Comparison of ENCODE assay signal across 15 cellular contexts in genomic region chr13:113145911-113146598, GRCh38. TPM values are rescaled to one million over a fixed set of nuclear protein-coding genes. Genes with fewer than 3 reads are reported as not detected.
DNase-seq lines count a peak whose midpoint lies in the region; ATAC-seq and TF ChIP-seq lines count a peak whose summit lies in the region.
"Had no signal": no experiment of that assay in that cellular context is flagged by ENCODE, and none has a peak within 500 bp of the region (broad histone marks: within the 10 kb centered on the region; RNA-seq: fewer than 3 reads in every experiment).

No MANE protein-coding gene starts in this region.

- 89 to 93% methylated on average over 15 of the region's 15 CpGs for WGBS in heart right ventricle, 2 donors
- 69% methylated on average over 14 of the region's 15 CpGs for WGBS in SK-N-SH (ENCODE audit: low lambda C conversion rate)

- no peak overlapping the region for H3K9ac ChIP-seq in SK-N-SH
- H3K9ac ChIP-seq: BLaER1 treated with 17β-estradiol and CSF1 and Interleukin-3, amounts not matched to agents 10 nM and 100 nM had no signal

- no peaks in the 10 kb centered on the region for H3K36me3 ChIP-seq in right atrium auricular region
- H3K36me3 ChIP-seq in heart right ventricle = no peaks in the 10 kb centered on the region
- no peaks in the 10 kb centered on the region for H3K36me3 ChIP-seq in SK-N-SH (replicated peaks in 1 of 2; ENCODE audit: control insufficient read depth in 1 of 2, insufficient read depth in 2 of 2, low read length in 1 of 2)
- H3K36me3 ChIP-seq: BLaER1 treated with 17β-estradiol and CSF1 and Interleukin-3, amounts not matched to agents 10 nM and 100 nM had no signal

- no peaks in the 10 kb centered on the region for H3K9me2 ChIP-seq in SK-N-SH

- H4K20me1 ChIP-seq in SK-N-SH (ENCODE audit: insufficient read depth) = no peaks in the 10 kb centered on the region
- H4K20me1 ChIP-seq: BLaER1 treated with 17β-estradiol and CSF1 and Interleukin-3, amounts not matched to agents 10 nM and 100 nM had no signal

- H3K27ac ChIP-seq in right atrium auricular region (no peak overlapping the region), heart right ventricle (no peak overlapping the region), SK-N-SH (ENCODE audit: low read depth in 2 of 2, low read length in 1 of 2) (no peak overlapping the region)
- H3K27ac ChIP-seq: BLaER1 treated with 17β-estradiol and CSF1 and Interleukin-3, amounts not matched to agents 10 nM and 100 nM had no signal

- H3K27me3 ChIP-seq in right atrium auricular region (no peaks in the 10 kb centered on the region), heart right ventricle (peaks cover 0 to 5% (median 0%) of the 10 kb centered on the region in 7 donors), SK-N-SH (ENCODE audit: insufficient read depth) (no peaks in the 10 kb centered on the region)

- H3K9me3 ChIP-seq in right atrium auricular region (no peaks in the 10 kb centered on the region), heart right ventricle (no peaks in the 10 kb centered on the region), SK-N-SH (no peaks in the 10 kb centered on the region)

- no peak overlapping the region for H3K4me3 ChIP-seq in right atrium auricular region
- no peak overlapping the region for H3K4me3 ChIP-seq in heart right ventricle
- no peak overlapping the region for H3K4me3 ChIP-seq in SK-N-SH (ENCODE audit: low read depth in 2 of 2, low read length in 1 of 2)
- H3K4me3 ChIP-seq: BLaER1 treated with 17β-estradiol and CSF1 and Interleukin-3, amounts not matched to agents 10 nM and 100 nM; K562 had no signal

- no peak overlapping the region for H3K4me3 Mint-ChIP-seq in activated CD8-positive, alpha-beta T cell treated with anti-CD3 and anti-CD28 coated beads for 36 hours
- no peak overlapping the region for H3K4me3 Mint-ChIP-seq in activated CD8-positive, alpha-beta T cell treated with anti-CD3 and anti-CD28 coated beads, Interleukin-2, amount 10 ng/mL, durations not matched to agents 7 days and 5 days

- no peak for TF ChIP-seq CTCF in activated CD8-positive, alpha-beta T cell treated with anti-CD3 and anti-CD28 coated beads for 36 hours (IDR thresholded peaks at IDR 0.05)
- no peak for TF ChIP-seq CTCF in right atrium auricular region (IDR thresholded peaks at IDR 0.05)
- no peak for TF ChIP-seq CTCF in heart right ventricle (IDR thresholded peaks at IDR 0.05)
- TF ChIP-seq CTCF in SK-N-SH (IDR thresholded peaks at IDR 0.05) = no peak

- no peak overlapping the region for H2AFZ ChIP-seq in SK-N-SH (ENCODE audit: low read depth)

- no peak for TF ChIP-seq RAD21 in SK-N-SH (IDR thresholded peaks at IDR 0.05; ENCODE audit: low read length)

- no peak overlapping the region for H3K27ac Mint-ChIP-seq in activated CD8-positive, alpha-beta T cell treated with anti-CD3 and anti-CD28 coated beads for 36 hours
- no peak overlapping the region for H3K27ac Mint-ChIP-seq in activated CD8-positive, alpha-beta T cell treated with anti-CD3 and anti-CD28 coated beads, Interleukin-2, amount 10 ng/mL, durations not matched to agents 7 days and 5 days

- CTCF ChIA-PET in activated CD8-positive, alpha-beta T cell treated with anti-CD3 and anti-CD28 coated beads for 36 hours (lab: Charles Lee) = interaction anchor here (1.1 to 2.1 kb wide), 3 partner anchors 14 to 61 kb away, joined by 3 to 5 read pairs (median 4); no protein-coding TSS in a partner anchor
- CTCF ChIA-PET in activated CD8-positive, alpha-beta T cell treated with anti-CD3 and anti-CD28 coated beads, Interleukin-2, amount 10 ng/mL, durations not matched to agents 7 days and 5 days (lab: Charles Lee) = no interaction called here
- CTCF ChIA-PET in SK-N-SH (lab: Yijun Ruan, JAX) = interaction anchor here (0.7 to 1.4 kb wide), 2 partner anchors 21 to 210 kb away, joined by 3 to 4 read pairs; no protein-coding TSS in a partner anchor

- intact Hi-C loops in activated CD8-positive, alpha-beta T cell treated with anti-CD3 and anti-CD28 coated beads for 36 hours (cut with micrococcal nuclease) = no loop called here
- intact Hi-C loops in heart right ventricle (cut with DNase I) = no loop called here

- H3K79me2 ChIP-seq in SK-N-SH (ENCODE audit: insufficient read depth) = no peaks in the 10 kb centered on the region

- H3K4me2 ChIP-seq in SK-N-SH = no peak overlapping the region

- POLR2A ChIA-PET in activated CD8-positive, alpha-beta T cell treated with anti-CD3 and anti-CD28 coated beads for 36 hours (lab: Charles Lee) = interaction anchor here (0.8 to 1.1 kb wide), 3 partner anchors 9 to 64 kb away, joined by 4 to 5 read pairs (median 5); partner anchors contain the start of gene CUL4A
- POLR2A ChIA-PET in activated CD8-positive, alpha-beta T cell treated with anti-CD3 and anti-CD28 coated beads, Interleukin-2, amount 10 ng/mL, durations not matched to agents 7 days and 5 days (lab: Charles Lee) = interaction anchor here (0.7 kb wide), 1 partner anchor 164 kb away, joined by 3 read pairs; no protein-coding TSS in a partner anchor
- POLR2A ChIA-PET in SK-N-SH (lab: Yijun Ruan, JAX) = no interaction called here

- no peaks in the 10 kb centered on the region for H3K9me3 Mint-ChIP-seq in activated CD8-positive, alpha-beta T cell treated with anti-CD3 and anti-CD28 coated beads for 36 hours
- no peaks in the 10 kb centered on the region for H3K9me3 Mint-ChIP-seq in activated CD8-positive, alpha-beta T cell treated with anti-CD3 and anti-CD28 coated beads, Interleukin-2, amount 10 ng/mL, durations not matched to agents 7 days and 5 days (ENCODE audit: insufficient read depth)

- H3K27me3 Mint-ChIP-seq in activated CD8-positive, alpha-beta T cell treated with anti-CD3 and anti-CD28 coated beads for 36 hours = peaks cover 1% of the 10 kb centered on the region
- no peaks in the 10 kb centered on the region for H3K27me3 Mint-ChIP-seq in activated CD8-positive, alpha-beta T cell treated with anti-CD3 and anti-CD28 coated beads, Interleukin-2, amount 10 ng/mL, durations not matched to agents 7 days and 5 days (ENCODE audit: low read depth)

- H3F3A ChIP-seq in SK-N-SH (replicated peaks; ENCODE audit: insufficient read depth) = no peaks in the 10 kb centered on the region

- H3K4me1 ChIP-seq in right atrium auricular region (no peaks in the 10 kb centered on the region), heart right ventricle (no peaks in the 10 kb centered on the region), SK-N-SH (ENCODE audit: control insufficient read depth in 1 of 2, insufficient read depth in 2 of 2, low read depth in 1 of 2, low read length in 1 of 2) (no peaks in the 10 kb centered on the region)

- DNase-seq in activated CD8-positive, alpha-beta T cell treated with anti-CD3 and anti-CD28 coated beads for 36 hours = peak; percentile 27
- no peak for DNase-seq in activated CD8-positive, alpha-beta T cell treated with anti-CD3 and anti-CD28 coated beads, Interleukin-2, amount 10 ng/mL, durations not matched to agents 7 days and 5 days
- DNase-seq in right atrium auricular region (ENCODE audit: low spot score) (peak; percentile 13), heart right ventricle (no peak), left lobe of liver (ENCODE audit: low spot score) (peak; percentile 40), NCI-H2029 treated with DMSO at 0.1 percent for 48 hours (lab: John Stamatoyannopoulos, UW) (no peak), SK-N-SH (no peak), NCI-H2029 (lab: John Stamatoyannopoulos, UW) (no peak)
- DNase-seq: DMS153, NCI-H1048, NCI-H748 treated with DMSO at 0.1 percent for 48 hours, PC-3 had no signal

- peak; percentile 59 for ATAC-seq in activated CD8-positive, alpha-beta T cell treated with anti-CD3 and anti-CD28 coated beads for 36 hours
- no peak for ATAC-seq in activated CD8-positive, alpha-beta T cell treated with anti-CD3 and anti-CD28 coated beads, Interleukin-2, amount 10 ng/mL, durations not matched to agents 7 days and 5 days
- ATAC-seq in heart right ventricle = no peak
- no peak for ATAC-seq in left lobe of liver
- ATAC-seq: K562, PC-3 had no signal

- peaks cover 12% of the 10 kb centered on the region for H3K4me1 Mint-ChIP-seq in activated CD8-positive, alpha-beta T cell treated with anti-CD3 and anti-CD28 coated beads for 36 hours (ENCODE audit: low read depth)
- H3K4me1 Mint-ChIP-seq in activated CD8-positive, alpha-beta T cell treated with anti-CD3 and anti-CD28 coated beads, Interleukin-2, amount 10 ng/mL, durations not matched to agents 7 days and 5 days (ENCODE audit: low read depth) = peaks cover under 1% of the 10 kb centered on the region

- no peaks in the 10 kb centered on the region for H3K36me3 Mint-ChIP-seq in activated CD8-positive, alpha-beta T cell treated with anti-CD3 and anti-CD28 coated beads for 36 hours (ENCODE audit: low read depth)
- no peaks in the 10 kb centered on the region for H3K36me3 Mint-ChIP-seq in activated CD8-positive, alpha-beta T cell treated with anti-CD3 and anti-CD28 coated beads, Interleukin-2, amount 10 ng/mL, durations not matched to agents 7 days and 5 days (ENCODE audit: low read depth)

- no peak for TF ChIP-seq EP300 in SK-N-SH (IDR thresholded peaks at IDR 0.05; ENCODE audit: borderline replicate concordance in 1 of 2, low read depth in 1 of 2, low read length in 1 of 2)

RNA-seq across cellular contexts. Expression of gene PROZ, which starts 12.4 kb away (rescaled TPM):
- total RNA-seq in activated CD8-positive, alpha-beta T cell treated with anti-CD3 and anti-CD28 coated beads for 36 hours = not detected
- not detected for total RNA-seq in activated CD8-positive, alpha-beta T cell treated with anti-CD3 and anti-CD28 coated beads, Interleukin-2, amount 10 ng/mL, durations not matched to agents 7 days and 5 days
- not detected for total RNA-seq in right atrium auricular region
- under 1 TPM in 1 of 10 donors, not detected in 9; 0.20 TPM for total RNA-seq in heart right ventricle
- under 1 TPM in 1 of 2 donors, not detected in 1; 0.03 TPM for polyA plus RNA-seq in heart right ventricle
- total RNA-seq in left lobe of liver = 50.2 TPM
- polyA plus RNA-seq in SK-N-SH (2012; rRNA removed) = not detected in 2 replicates
- not detected in 2 replicates for polyA plus RNA-seq in SK-N-SH (2012; cell fraction: cytosol; rRNA removed)
- polyA plus RNA-seq in SK-N-SH (2012; cell fraction: nucleus; rRNA removed) = not detected in 2 replicates
- total RNA-seq: A172, K562, PC-3 had no signal
- polyA plus RNA-seq: K562 had no signal

RNA-seq across cellular contexts. Expression of gene F10, which starts 23.5 kb away (rescaled TPM):
- total RNA-seq in activated CD8-positive, alpha-beta T cell treated with anti-CD3 and anti-CD28 coated beads for 36 hours = not detected
- not detected for total RNA-seq in activated CD8-positive, alpha-beta T cell treated with anti-CD3 and anti-CD28 coated beads, Interleukin-2, amount 10 ng/mL, durations not matched to agents 7 days and 5 days
- total RNA-seq in right atrium auricular region (10 to 100 TPM; 21.9 to 27.5 TPM), heart right ventricle (10 to 100 TPM in 2 of 10 donors, 1 to 10 TPM in 8; 1.7 to 12.4 (median 6.3) TPM), left lobe of liver (124 TPM)
- polyA plus RNA-seq in heart right ventricle (10 to 100 TPM in 1 of 2 donors, 1 to 10 TPM in 1; 4.6 to 15.1 TPM), SK-N-SH (2012; rRNA removed) (12.5 and 12.8 TPM in 2 replicates)
- 5.8 and 9.9 TPM in 2 replicates for polyA plus RNA-seq in SK-N-SH (2012; cell fraction: cytosol; rRNA removed)
- 8.1 and 9.1 TPM in 2 replicates for polyA plus RNA-seq in SK-N-SH (2012; cell fraction: nucleus; rRNA removed)
- total RNA-seq: PC-3 had no signal

RNA-seq across cellular contexts. Expression of gene F7, which starts 40.5 kb away (rescaled TPM):
- total RNA-seq in activated CD8-positive, alpha-beta T cell treated with anti-CD3 and anti-CD28 coated beads for 36 hours = under 1 TPM; 0.20 to 0.45 TPM
- total RNA-seq in activated CD8-positive, alpha-beta T cell treated with anti-CD3 and anti-CD28 coated beads, Interleukin-2, amount 10 ng/mL, durations not matched to agents 7 days and 5 days = not detected
- total RNA-seq in right atrium auricular region = under 1 TPM in 1 of 2 donors, not detected in 1; 0.20 TPM
- under 1 TPM in 3 of 10 donors, not detected in 7; 0.20 to 0.45 (median 0.31) TPM for total RNA-seq in heart right ventricle
- under 1 TPM; 0.04 to 0.07 TPM for polyA plus RNA-seq in heart right ventricle
- total RNA-seq in left lobe of liver = 99.6 TPM
- polyA plus RNA-seq in SK-N-SH (2012; rRNA removed) = 0.16 TPM in 1 of 2 replicates, not detected in the other
- 0.04 TPM in 1 of 2 replicates, not detected in the other for polyA plus RNA-seq in SK-N-SH (2012; cell fraction: cytosol; rRNA removed)
- polyA plus RNA-seq in SK-N-SH (2012; cell fraction: nucleus; rRNA removed) = 0.02 TPM in 1 of 2 replicates, not detected in the other
- total RNA-seq: A172, K562, PC-3 had no signal
- polyA plus RNA-seq: K562 had no signal

Comparison
In these comparisons a context has a peak if more than half of its experiments do, and no peak if none do; other contexts are left out.
1. DNase-seq: peak in activated CD8-positive, alpha-beta T cell treated with anti-CD3 and anti-CD28 coated beads for 36 hours (single experiment), right atrium auricular region (single experiment) and left lobe of liver (single experiment); none in activated CD8-positive, alpha-beta T cell treated with anti-CD3 and anti-CD28 coated beads, Interleukin-2, amount 10 ng/mL, durations not matched to agents 7 days and 5 days (single experiment), heart right ventricle (0 of 2), NCI-H2029 treated with DMSO at 0.1 percent for 48 hours (single experiment), SK-N-SH (single experiment) and NCI-H2029 (single experiment).
2. RNA of gene PROZ, which starts 12.4 kb away (total RNA-seq): 50.2 TPM in left lobe of liver (single experiment); not detected in activated CD8-positive, alpha-beta T cell treated with anti-CD3 and anti-CD28 coated beads for 36 hours, 0.20 TPM in heart right ventricle, not detected in activated CD8-positive, alpha-beta T cell treated with anti-CD3 and anti-CD28 coated beads, Interleukin-2, amount 10 ng/mL, durations not matched to agents 7 days and 5 days and not detected in right atrium auricular region; every median in the first group is over 10 times any median in the second.
3. RNA of gene F7, which starts 40.5 kb away (total RNA-seq): 99.6 TPM in left lobe of liver (single experiment); 0.20 to 0.45 TPM in activated CD8-positive, alpha-beta T cell treated with anti-CD3 and anti-CD28 coated beads for 36 hours, 0.20 TPM in right atrium auricular region, 0.20 to 0.45 TPM in heart right ventricle and not detected in activated CD8-positive, alpha-beta T cell treated with anti-CD3 and anti-CD28 coated beads, Interleukin-2, amount 10 ng/mL, durations not matched to agents 7 days and 5 days; every median in the first group is over 10 times any median in the second.